Comparison of ENCODE assay signal across 1 cellular context in the genomic region with DNA sequence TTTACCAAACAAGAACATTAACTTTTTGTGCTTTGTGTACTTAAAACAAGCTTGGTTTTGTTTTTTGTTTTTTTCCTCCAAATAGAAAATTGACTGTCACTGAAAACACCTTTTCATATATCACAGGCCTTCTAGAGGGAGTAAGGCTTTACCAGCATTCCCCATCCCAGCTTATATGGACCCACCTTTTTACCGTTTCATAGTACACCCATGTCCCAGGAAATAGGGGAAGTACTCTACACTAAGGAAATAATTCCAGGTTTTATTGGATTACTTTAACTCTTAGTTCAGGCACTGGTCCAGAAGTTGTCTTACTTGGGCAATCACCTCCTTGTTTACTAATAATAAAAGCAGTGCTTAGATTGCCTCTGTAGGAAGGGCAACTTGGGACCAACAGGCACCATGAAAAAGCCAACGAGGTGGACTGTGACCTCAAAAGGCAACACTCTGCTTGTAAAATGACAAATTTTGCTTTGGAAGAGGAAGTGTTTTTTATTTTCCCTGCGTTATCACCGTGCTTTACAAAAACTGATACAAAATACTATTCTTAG.
TF ChIP-seq lines count a peak whose summit lies in the region.

No MANE protein-coding gene starts in this region.

TF ChIP-seq in GM12878, 131 proteins besides CTCF, POLR2A, EP300 and RAD21:
- TF ChIP-seq ZNF207 (IDR thresholded peaks at IDR 0.05; ENCODE audit: borderline replicate concordance) (no peak), CEBPZ (IDR thresholded peaks at IDR 0.05; ENCODE audit: low read depth, low read length) (no peak), SPI1 (IDR thresholded peaks at IDR 0.05; ENCODE audit: borderline replicate concordance, insufficient read depth, low read depth, low read length) (0 out of 2 replicates have a peak, but pooled peaks have one; percentile 16), PML (IDR thresholded peaks at IDR 0.05; ENCODE audit: low read length) (no peak), CREM (IDR thresholded peaks at IDR 0.05; ENCODE audit: low read depth) (no peak), ZNF384 (IDR thresholded peaks at IDR 0.05; ENCODE audit: borderline replicate concordance, low read depth, low read length) (no peak), BCLAF1 (IDR thresholded peaks at IDR 0.05) (no peak), FOXM1 (IDR thresholded peaks at IDR 0.05; ENCODE audit: low read depth, low read length) (no peak)
